20 cellular contexts compared by ENCODE assay signal in the genomic region with DNA sequence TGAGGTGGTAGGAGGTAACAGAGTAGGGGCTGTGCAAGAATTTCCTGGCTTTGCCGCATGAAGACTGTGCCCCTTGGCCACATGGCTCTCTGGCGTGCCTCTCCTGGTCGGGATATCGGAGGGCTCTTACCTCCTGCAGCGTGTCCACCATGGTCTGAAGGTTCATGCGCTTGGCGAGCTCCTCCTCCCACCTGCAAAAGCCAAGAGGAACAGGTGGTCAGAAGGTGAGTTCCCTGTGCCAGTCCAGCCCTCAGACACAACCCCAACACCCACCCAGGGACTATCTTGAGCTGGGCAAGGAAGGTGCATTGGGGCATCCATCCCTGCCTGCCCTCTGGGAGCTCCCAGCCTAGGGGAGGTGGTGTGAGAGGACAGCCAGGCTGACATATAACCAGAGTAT. TPM values are rescaled to one million over a fixed set of nuclear protein-coding genes. Genes with fewer than 3 reads are reported as not detected.
DNase-seq lines count a peak whose midpoint lies in the region; ATAC-seq and TF ChIP-seq lines count a peak whose summit lies in the region.
"Had no signal": no experiment of that assay in that cellular context is flagged by ENCODE, and none has a peak within 500 bp of the region (broad histone marks: within the 10 kb centered on the region; RNA-seq: fewer than 3 reads in every experiment).

No MANE protein-coding gene starts in this region.

- POLR2A ChIA-PET in HEK293 (lab: Yijun Ruan, JAX), result no interaction called here
- POLR2A ChIA-PET in T-cell (lab: Charles Lee), result no interaction called here

- no peak for DNase-seq in T-cell
- no peak for DNase-seq in esophagus muscularis mucosa (ENCODE audit: extremely low spot score)
- DNase-seq in right lobe of liver, result no peak
- DNase-seq: Calu3; CD8-positive, alpha-beta T cell; Kasumi-1; MG63; NCI-H1092; NCI-H1436 treated with DMSO at 0.1 percent for 48 hours; NCI-H2081; NCI-H2171 treated with DMSO at 0.1 percent for 48 hours; NCI-H748 treated with DMSO at 0.1 percent for 48 hours; SJCRH30 had no signal

- peak overlapping the region; percentile 34 to 36 for H3K27ac Mint-ChIP-seq in T-cell
- H3K27ac Mint-ChIP-seq: CD8-positive, alpha-beta T cell had no signal

- H3K9ac ChIP-seq in stomach smooth muscle (ENCODE audit: low read length in 2 of 2), result no peak overlapping the region
- H3K9ac ChIP-seq: BLaER1 had no signal

- no peaks in the 10 kb centered on the region for H3K27me3 Mint-ChIP-seq in T-cell
- H3K27me3 Mint-ChIP-seq: IgD-negative memory B cell had no signal

- H3K27ac ChIP-seq in HEK293 (ENCODE audit: extremely low read depth, low read depth, low read length) (no peak overlapping the region), esophagus muscularis mucosa (replicated peaks in 1 of 4) (peak overlapping the region; percentile 92 to 95 (median 93)), stomach smooth muscle (ENCODE audit: low read length) (peak overlapping the region; percentile 92), right lobe of liver (no peak overlapping the region)
- H3K27ac ChIP-seq: SJCRH30 had no signal

- no peak overlapping the region for H3K4me3 Mint-ChIP-seq in T-cell
- H3K4me3 Mint-ChIP-seq: CD8-positive, alpha-beta T cell had no signal

- TF ChIP-seq CTCF in HEK293 (tag by site-specific recombination; IDR thresholded peaks at IDR 0.05) (no peak), esophagus muscularis mucosa (IDR thresholded peaks at IDR 0.05) (no peak), right lobe of liver (IDR thresholded peaks at IDR 0.05) (no peak)

- H3K27me3 ChIP-seq in esophagus muscularis mucosa (no peaks in the 10 kb centered on the region), stomach smooth muscle (ENCODE audit: control insufficient read depth in 1 of 2, insufficient read depth in 2 of 2, low read length in 2 of 2) (no peaks in the 10 kb centered on the region), right lobe of liver (no peaks in the 10 kb centered on the region)
- H3K27me3 ChIP-seq: BLaER1, MG63, SJCRH30 had no signal

- CTCF ChIA-PET in HEK293 (lab: Yijun Ruan, JAX), result interaction anchor here (0.6 to 2.1 kb wide), 3 partner anchors 14 to 89 kb away, joined by 3 to 5 read pairs (median 4); no protein-coding TSS in a partner anchor
- CTCF ChIA-PET in T-cell (lab: Charles Lee), result no interaction called here

- TF ChIP-seq EP300 in esophagus muscularis mucosa (IDR thresholded peaks at IDR 0.05), result no peak

- H3K36me3 ChIP-seq in HEK293 (ENCODE audit: control insufficient read depth in 2 of 2, insufficient read depth in 1 of 2, low read length in 2 of 2), result peaks cover 0 to 40% of the 10 kb centered on the region in 2 experiments; a peak in 1 of 3 replicates
- H3K36me3 ChIP-seq in esophagus muscularis mucosa, result peaks cover 0 to 44% (median 41%) of the 10 kb centered on the region in 4 donors
- peaks cover 5 to 14% of the 10 kb centered on the region in 2 donors for H3K36me3 ChIP-seq in stomach smooth muscle (ENCODE audit: control insufficient read depth in 2 of 2, insufficient read depth in 2 of 2, low read length in 2 of 2)
- H3K36me3 ChIP-seq in right lobe of liver, result peaks cover 0 to 6% (median 1%) of the 10 kb centered on the region in 4 donors
- H3K36me3 ChIP-seq: MG63, SJCRH30 had no signal

- ATAC-seq in T-cell (replicated peaks in 1 of 4) (no peak), HG03439 (IDR thresholded peaks at IDR 0.05; ENCODE audit: unreplicated experiment) (no peak), right lobe of liver (no peak), GM19455 (IDR thresholded peaks at IDR 0.05; ENCODE audit: unreplicated experiment) (no peak), HG02763 (IDR thresholded peaks at IDR 0.05; ENCODE audit: unreplicated experiment) (no peak)
- ATAC-seq: CD8-positive, alpha-beta T cell had no signal

- H3K9me3 Mint-ChIP-seq in T-cell, result no peaks in the 10 kb centered on the region
- H3K9me3 Mint-ChIP-seq: CD8-positive, alpha-beta T cell; IgD-negative memory B cell had no signal

- TF ChIP-seq POLR2A in esophagus muscularis mucosa (IDR thresholded peaks at IDR 0.05; ENCODE audit: low read depth) (no peak), right lobe of liver (IDR thresholded peaks at IDR 0.05) (no peak)

- H3K9me3 ChIP-seq in HEK293 (ENCODE audit: control insufficient read depth, insufficient read depth, low read depth, low read length), result no peaks in the 10 kb centered on the region
- no peaks in the 10 kb centered on the region for H3K9me3 ChIP-seq in esophagus muscularis mucosa
- no peaks in the 10 kb centered on the region for H3K9me3 ChIP-seq in stomach smooth muscle (ENCODE audit: control insufficient read depth in 2 of 2, low read length in 2 of 2)
- H3K9me3 ChIP-seq in right lobe of liver, result no peaks in the 10 kb centered on the region
- H3K9me3 ChIP-seq: BLaER1, MG63, SJCRH30 had no signal

- peaks cover 31 to 46% (median 43%) of the 10 kb centered on the region in 3 donors for H3K4me1 Mint-ChIP-seq in T-cell

- peaks cover 9% of the 10 kb centered on the region for H3K4me1 ChIP-seq in HEK293 (ENCODE audit: control insufficient read depth, insufficient read depth, low read length)
- H3K4me1 ChIP-seq in esophagus muscularis mucosa, result peaks cover 38 to 47% (median 44%) of the 10 kb centered on the region in 4 donors
- peaks cover 41% of the 10 kb centered on the region for H3K4me1 ChIP-seq in stomach smooth muscle (ENCODE audit: control insufficient read depth, insufficient read depth, low read length)
- H3K4me1 ChIP-seq in right lobe of liver, result peaks cover 2 to 16% (median 10%) of the 10 kb centered on the region in 4 donors

- H3K36me3 Mint-ChIP-seq in T-cell, result peaks cover 17% of the 10 kb centered on the region

- WGBS in esophagus muscularis mucosa, result 96% methylated on average over 5 of the region's 7 CpGs
- no CpG with 5 or more reads among the region's 7 CpGs for WGBS in right lobe of liver (ENCODE audit: insufficient coverage, low coverage, low lambda C conversion rate, missing lambda C conversion rate)

- intact Hi-C loops in esophagus muscularis mucosa (cut with DNase I), result loop anchor here (5.0 kb wide), 1 partner anchor 36 kb away; a partner anchor contains a TSS
- intact Hi-C loops in right lobe of liver (cut with DNase I), result no loop called here

- no peak overlapping the region for H3K4me3 ChIP-seq in HEK293 (ENCODE audit: low read depth, low read length)
- H3K4me3 ChIP-seq in esophagus muscularis mucosa, result no peak overlapping the region
- H3K4me3 ChIP-seq in stomach smooth muscle (ENCODE audit: low read length in 2 of 2), result no peak overlapping the region
- H3K4me3 ChIP-seq in right lobe of liver, result no peak overlapping the region
- H3K4me3 ChIP-seq: BLaER1, MG63, SJCRH30 had no signal

TF ChIP-seq in HEK293, 187 proteins besides CTCF, POLR2A, EP300 and RAD21:
- TF ChIP-seq SCRT2 (tag by site-specific recombination; IDR thresholded peaks at IDR 0.05) (0 out of 2 replicates have a peak, but pooled peaks have one; percentile 10), ZBTB21 (tag by site-specific recombination; IDR thresholded peaks at IDR 0.05) (no peak)

RNA-seq across cellular contexts. Expression of a gene that starts 18.6 kb away (rescaled TPM):
- total RNA-seq in T-cell (1 to 10 TPM in 4 of 5 donors, under 1 TPM in 1; 0.85 to 2.8 (median 2.2) TPM), esophagus muscularis mucosa (10 to 100 TPM; 25.1 to 29.5 (median 27.2) TPM), right lobe of liver (100 to 1,000 TPM; 218 to 364 (median 265) TPM)

RNA-seq across cellular contexts. Expression of a gene that starts 35.5 kb away (rescaled TPM):
- total RNA-seq in T-cell, result 10 to 100 TPM; 36.0 to 76.2 (median 37.7) TPM
- 10 to 100 TPM in 3 of 4 donors, 1 to 10 TPM in 1; 9.6 to 40.3 (median 16.3) TPM for total RNA-seq in esophagus muscularis mucosa
- 10 to 100 TPM in 2 of 6 experiments, 1 to 10 TPM in 4; 2.9 to 12.7 (median 7.2) TPM for total RNA-seq in right lobe of liver

Comparison
In these comparisons a context has a peak if more than half of its experiments do, and no peak if none do; other contexts are left out.
1. H3K27ac ChIP-seq: peak in esophagus muscularis mucosa (4 of 4) and stomach smooth muscle (single experiment); none in HEK293 (single experiment) and right lobe of liver (0 of 3).
2. RNA of a gene that starts 18.6 kb away (total RNA-seq): 218 to 364 TPM in right lobe of liver; 25.1 to 29.5 TPM in esophagus muscularis mucosa and 0.85 to 2.8 TPM in T-cell; every median in the first group is over 4 times any median in the second.